ENCODE assay signal across 1 cellular context in the genomic region with DNA sequence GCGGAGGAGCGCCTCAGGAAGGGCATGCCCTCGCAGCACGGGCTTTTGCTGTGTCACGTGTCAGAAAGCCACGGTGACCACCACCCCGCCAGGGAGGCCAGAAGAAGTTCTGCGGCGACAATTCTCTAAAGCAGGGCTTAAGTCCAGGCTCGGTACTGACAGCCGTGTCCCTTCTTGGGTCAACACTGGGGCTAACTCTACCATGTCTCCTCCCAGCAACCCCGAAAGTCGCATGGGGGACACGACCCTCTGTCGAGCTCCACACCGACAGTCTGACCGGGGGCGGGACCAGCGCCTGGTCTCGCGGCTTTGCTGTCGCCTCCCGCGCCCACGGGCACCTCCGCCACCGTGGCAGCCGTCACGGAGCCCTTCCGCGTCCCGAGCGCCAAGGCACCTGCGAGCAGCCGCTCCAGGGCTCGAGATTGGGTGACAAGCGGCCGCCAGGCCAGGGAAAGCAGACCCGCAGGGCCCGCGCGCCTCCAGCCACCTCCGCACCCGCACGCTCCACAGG.
A peak's percentile ranks its signal among the peaks of the same experiment; 100 is the strongest.
TF ChIP-seq lines count a peak whose summit lies in the region.

No MANE protein-coding gene starts in this region.

TF ChIP-seq in HepG2, 621 proteins besides CTCF, POLR2A, EP300 and RAD21 (continued from another document and continues in another):
- TF ChIP-seq, protein P1, sequence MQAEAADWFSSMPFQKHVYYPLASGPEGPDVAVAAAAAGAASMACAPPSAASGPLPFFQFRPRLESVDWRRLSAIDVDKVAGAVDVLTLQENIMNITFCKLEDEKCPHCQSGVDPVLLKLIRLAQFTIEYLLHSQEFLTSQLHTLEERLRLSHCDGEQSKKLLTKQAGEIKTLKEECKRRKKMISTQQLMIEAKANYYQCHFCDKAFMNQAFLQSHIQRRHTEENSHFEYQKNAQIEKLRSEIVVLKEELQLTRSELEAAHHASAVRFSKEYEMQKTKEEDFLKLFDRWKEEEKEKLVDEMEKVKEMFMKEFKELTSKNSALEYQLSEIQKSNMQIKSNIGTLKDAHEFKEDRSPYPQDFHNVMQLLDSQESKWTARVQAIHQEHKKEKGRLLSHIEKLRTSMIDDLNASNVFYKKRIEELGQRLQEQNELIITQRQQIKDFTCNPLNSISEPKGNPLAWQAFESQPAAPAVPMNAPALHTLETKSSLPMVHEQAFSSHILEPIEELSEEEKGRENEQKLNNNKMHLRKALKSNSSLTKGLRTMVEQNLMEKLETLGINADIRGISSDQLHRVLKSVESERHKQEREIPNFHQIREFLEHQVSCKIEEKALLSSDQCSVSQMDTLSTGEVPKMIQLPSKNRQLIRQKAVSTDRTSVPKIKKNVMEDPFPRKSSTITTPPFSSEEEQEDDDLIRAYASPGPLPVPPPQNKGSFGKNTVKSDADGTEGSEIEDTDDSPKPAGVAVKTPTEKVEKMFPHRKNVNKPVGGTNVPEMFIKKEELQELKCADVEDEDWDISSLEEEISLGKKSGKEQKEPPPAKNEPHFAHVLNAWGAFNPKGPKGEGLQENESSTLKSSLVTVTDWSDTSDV (CRISPR knock-in tag; IDR thresholded peaks at IDR 0.05) = peak; percentile 81; the same call in 1 of the 2 replicates
- no peak for TF ChIP-seq PPARG (CRISPR knock-in tag; conservative IDR thresholded peaks at IDR 0.05)
- TF ChIP-seq ZNF546 (CRISPR knock-in tag; conservative IDR thresholded peaks at IDR 0.05) = no peak
- TF ChIP-seq ZNF619 (CRISPR knock-in tag; IDR thresholded peaks at IDR 0.05) = no peak
- TF ChIP-seq POLR2AphosphoS5 (IDR thresholded peaks at IDR 0.05; ENCODE audit: low read depth, low read length) = peak; percentile 11; the same call in 1 of the 2 replicates
- no peak for TF ChIP-seq RFXANK (CRISPR knock-in tag; IDR thresholded peaks at IDR 0.05)
- TF ChIP-seq ZNF589 (CRISPR knock-in tag; conservative IDR thresholded peaks at IDR 0.05) = no peak
- TF ChIP-seq PCBP2 (optimal IDR thresholded peaks at IDR 0.05; ENCODE audit: low read depth, low read length, poor library complexity, severe bottlenecking) = no peak
- TF ChIP-seq MZF1 (CRISPR knock-in tag; IDR thresholded peaks at IDR 0.05; ENCODE audit: borderline replicate concordance) = 0 out of 2 replicates have a peak, but pooled peaks have one; percentile 49
- no peak; the same call in 1 of the 2 replicates for TF ChIP-seq ZNF7 (CRISPR knock-in tag; IDR thresholded peaks at IDR 0.05)
- TF ChIP-seq ZNF761 (CRISPR knock-in tag; conservative IDR thresholded peaks at IDR 0.05) = no peak
- no peak for TF ChIP-seq HMG20B (CRISPR knock-in tag; conservative IDR thresholded peaks at IDR 0.05)
- TF ChIP-seq, protein P2, sequence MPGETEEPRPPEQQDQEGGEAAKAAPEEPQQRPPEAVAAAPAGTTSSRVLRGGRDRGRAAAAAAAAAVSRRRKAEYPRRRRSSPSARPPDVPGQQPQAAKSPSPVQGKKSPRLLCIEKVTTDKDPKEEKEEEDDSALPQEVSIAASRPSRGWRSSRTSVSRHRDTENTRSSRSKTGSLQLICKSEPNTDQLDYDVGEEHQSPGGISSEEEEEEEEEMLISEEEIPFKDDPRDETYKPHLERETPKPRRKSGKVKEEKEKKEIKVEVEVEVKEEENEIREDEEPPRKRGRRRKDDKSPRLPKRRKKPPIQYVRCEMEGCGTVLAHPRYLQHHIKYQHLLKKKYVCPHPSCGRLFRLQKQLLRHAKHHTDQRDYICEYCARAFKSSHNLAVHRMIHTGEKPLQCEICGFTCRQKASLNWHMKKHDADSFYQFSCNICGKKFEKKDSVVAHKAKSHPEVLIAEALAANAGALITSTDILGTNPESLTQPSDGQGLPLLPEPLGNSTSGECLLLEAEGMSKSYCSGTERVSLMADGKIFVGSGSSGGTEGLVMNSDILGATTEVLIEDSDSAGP (CRISPR knock-in tag; IDR thresholded peaks at IDR 0.05; ENCODE audit: borderline replicate concordance) = no peak
- TF ChIP-seq, protein P3, sequence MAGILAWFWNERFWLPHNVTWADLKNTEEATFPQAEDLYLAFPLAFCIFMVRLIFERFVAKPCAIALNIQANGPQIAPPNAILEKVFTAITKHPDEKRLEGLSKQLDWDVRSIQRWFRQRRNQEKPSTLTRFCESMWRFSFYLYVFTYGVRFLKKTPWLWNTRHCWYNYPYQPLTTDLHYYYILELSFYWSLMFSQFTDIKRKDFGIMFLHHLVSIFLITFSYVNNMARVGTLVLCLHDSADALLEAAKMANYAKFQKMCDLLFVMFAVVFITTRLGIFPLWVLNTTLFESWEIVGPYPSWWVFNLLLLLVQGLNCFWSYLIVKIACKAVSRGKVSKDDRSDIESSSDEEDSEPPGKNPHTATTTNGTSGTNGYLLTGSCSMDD (CRISPR knock-in tag; IDR thresholded peaks at IDR 0.05) = no peak; the same call in 1 of the 2 replicates
- TF ChIP-seq EED (CRISPR knock-in tag; IDR thresholded peaks at IDR 0.05) = peak; percentile 84
- peak; percentile 98 for TF ChIP-seq SAFB2 (CRISPR knock-in tag; IDR thresholded peaks at IDR 0.05; ENCODE audit: borderline replicate concordance, low read depth)
- TF ChIP-seq, protein P4, sequence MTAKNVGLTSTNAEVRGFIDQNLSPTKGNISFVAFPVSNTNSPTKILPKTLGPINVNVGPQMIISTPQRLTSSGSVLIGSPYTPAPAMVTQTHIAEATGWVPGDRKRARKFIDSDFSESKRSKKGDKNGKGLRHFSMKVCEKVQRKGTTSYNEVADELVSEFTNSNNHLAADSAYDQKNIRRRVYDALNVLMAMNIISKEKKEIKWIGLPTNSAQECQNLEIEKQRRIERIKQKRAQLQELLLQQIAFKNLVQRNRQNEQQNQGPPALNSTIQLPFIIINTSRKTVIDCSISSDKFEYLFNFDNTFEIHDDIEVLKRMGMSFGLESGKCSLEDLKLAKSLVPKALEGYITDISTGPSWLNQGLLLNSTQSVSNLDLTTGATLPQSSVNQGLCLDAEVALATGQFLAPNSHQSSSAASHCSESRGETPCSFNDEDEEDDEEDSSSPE (CRISPR knock-in tag; IDR thresholded peaks at IDR 0.05) = no peak
- TF ChIP-seq NFIC (IDR thresholded peaks at IDR 0.05; ENCODE audit: low read length) = no peak
- no peak for TF ChIP-seq ZSCAN25 (CRISPR knock-in tag; IDR thresholded peaks at IDR 0.05)
- TF ChIP-seq ZIK1 (CRISPR knock-in tag; IDR thresholded peaks at IDR 0.05; ENCODE audit: borderline replicate concordance, low read depth) = no peak; the same call in 1 of the 2 replicates
- 0 out of 2 replicates have a peak, but pooled peaks have one; percentile 70 for TF ChIP-seq DNMT1 (CRISPR knock-in tag; IDR thresholded peaks at IDR 0.05)
- 0 out of 2 replicates have a peak, but pooled peaks have one; percentile 46 for TF ChIP-seq ZZZ3 (CRISPR knock-in tag; IDR thresholded peaks at IDR 0.05; ENCODE audit: borderline replicate concordance)
- TF ChIP-seq, protein P5, sequence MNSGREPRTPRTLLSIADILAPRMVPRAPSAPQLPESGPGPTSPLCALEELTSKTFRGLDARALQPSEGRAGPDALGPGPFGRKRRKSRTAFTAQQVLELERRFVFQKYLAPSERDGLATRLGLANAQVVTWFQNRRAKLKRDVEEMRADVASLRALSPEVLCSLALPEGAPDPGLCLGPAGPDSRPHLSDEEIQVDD (CRISPR knock-in tag; IDR thresholded peaks at IDR 0.05; ENCODE audit: borderline replicate concordance) = no peak; the same call in 1 of the 2 replicates
- TF ChIP-seq ZNF629 (CRISPR knock-in tag; conservative IDR thresholded peaks at IDR 0.05) = no peak
- TF ChIP-seq, protein P6, sequence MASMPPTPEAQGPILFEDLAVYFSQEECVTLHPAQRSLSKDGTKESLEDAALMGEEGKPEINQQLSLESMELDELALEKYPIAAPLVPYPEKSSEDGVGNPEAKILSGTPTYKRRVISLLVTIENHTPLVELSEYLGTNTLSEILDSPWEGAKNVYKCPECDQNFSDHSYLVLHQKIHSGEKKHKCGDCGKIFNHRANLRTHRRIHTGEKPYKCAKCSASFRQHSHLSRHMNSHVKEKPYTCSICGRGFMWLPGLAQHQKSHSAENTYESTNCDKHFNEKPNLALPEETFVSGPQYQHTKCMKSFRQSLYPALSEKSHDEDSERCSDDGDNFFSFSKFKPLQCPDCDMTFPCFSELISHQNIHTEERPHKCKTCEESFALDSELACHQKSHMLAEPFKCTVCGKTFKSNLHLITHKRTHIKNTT (CRISPR knock-in tag; IDR thresholded peaks at IDR 0.05) = no peak
- TF ChIP-seq IRF2 (CRISPR knock-in tag; IDR thresholded peaks at IDR 0.05) = peak; percentile 42; the same call in 1 of the 2 replicates
- no peak; the same call in 1 of the 2 replicates for TF ChIP-seq ZNF766 (CRISPR knock-in tag; IDR thresholded peaks at IDR 0.05; ENCODE audit: borderline replicate concordance)
- TF ChIP-seq, protein P7, sequence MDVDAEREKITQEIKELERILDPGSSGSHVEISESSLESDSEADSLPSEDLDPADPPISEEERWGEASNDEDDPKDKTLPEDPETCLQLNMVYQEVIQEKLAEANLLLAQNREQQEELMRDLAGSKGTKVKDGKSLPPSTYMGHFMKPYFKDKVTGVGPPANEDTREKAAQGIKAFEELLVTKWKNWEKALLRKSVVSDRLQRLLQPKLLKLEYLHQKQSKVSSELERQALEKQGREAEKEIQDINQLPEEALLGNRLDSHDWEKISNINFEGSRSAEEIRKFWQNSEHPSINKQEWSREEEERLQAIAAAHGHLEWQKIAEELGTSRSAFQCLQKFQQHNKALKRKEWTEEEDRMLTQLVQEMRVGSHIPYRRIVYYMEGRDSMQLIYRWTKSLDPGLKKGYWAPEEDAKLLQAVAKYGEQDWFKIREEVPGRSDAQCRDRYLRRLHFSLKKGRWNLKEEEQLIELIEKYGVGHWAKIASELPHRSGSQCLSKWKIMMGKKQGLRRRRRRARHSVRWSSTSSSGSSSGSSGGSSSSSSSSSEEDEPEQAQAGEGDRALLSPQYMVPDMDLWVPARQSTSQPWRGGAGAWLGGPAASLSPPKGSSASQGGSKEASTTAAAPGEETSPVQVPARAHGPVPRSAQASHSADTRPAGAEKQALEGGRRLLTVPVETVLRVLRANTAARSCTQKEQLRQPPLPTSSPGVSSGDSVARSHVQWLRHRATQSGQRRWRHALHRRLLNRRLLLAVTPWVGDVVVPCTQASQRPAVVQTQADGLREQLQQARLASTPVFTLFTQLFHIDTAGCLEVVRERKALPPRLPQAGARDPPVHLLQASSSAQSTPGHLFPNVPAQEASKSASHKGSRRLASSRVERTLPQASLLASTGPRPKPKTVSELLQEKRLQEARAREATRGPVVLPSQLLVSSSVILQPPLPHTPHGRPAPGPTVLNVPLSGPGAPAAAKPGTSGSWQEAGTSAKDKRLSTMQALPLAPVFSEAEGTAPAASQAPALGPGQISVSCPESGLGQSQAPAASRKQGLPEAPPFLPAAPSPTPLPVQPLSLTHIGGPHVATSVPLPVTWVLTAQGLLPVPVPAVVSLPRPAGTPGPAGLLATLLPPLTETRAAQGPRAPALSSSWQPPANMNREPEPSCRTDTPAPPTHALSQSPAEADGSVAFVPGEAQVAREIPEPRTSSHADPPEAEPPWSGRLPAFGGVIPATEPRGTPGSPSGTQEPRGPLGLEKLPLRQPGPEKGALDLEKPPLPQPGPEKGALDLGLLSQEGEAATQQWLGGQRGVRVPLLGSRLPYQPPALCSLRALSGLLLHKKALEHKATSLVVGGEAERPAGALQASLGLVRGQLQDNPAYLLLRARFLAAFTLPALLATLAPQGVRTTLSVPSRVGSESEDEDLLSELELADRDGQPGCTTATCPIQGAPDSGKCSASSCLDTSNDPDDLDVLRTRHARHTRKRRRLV (CRISPR knock-in tag; IDR thresholded peaks at IDR 0.05) = no peak
- TF ChIP-seq ZNF160 (CRISPR knock-in tag; IDR thresholded peaks at IDR 0.05) = peak; percentile 53
- peak; percentile 87; the same call in 1 of the 2 replicates for TF ChIP-seq ZNF10 (CRISPR knock-in tag; IDR thresholded peaks at IDR 0.05; ENCODE audit: borderline replicate concordance, low read depth)
- TF ChIP-seq, protein P8, sequence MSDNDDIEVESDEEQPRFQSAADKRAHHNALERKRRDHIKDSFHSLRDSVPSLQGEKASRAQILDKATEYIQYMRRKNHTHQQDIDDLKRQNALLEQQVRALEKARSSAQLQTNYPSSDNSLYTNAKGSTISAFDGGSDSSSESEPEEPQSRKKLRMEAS (IDR thresholded peaks at IDR 0.05) = peak; percentile 88
- no peak; the same call in 1 of the 2 replicates for TF ChIP-seq POLR2AphosphoS2 (IDR thresholded peaks at IDR 0.05; ENCODE audit: low read depth, low read length)
- no peak for TF ChIP-seq SMARCE1 (IDR thresholded peaks at IDR 0.05; ENCODE audit: borderline replicate concordance)
- TF ChIP-seq KDM4B (CRISPR knock-in tag; IDR thresholded peaks at IDR 0.05) = peak; percentile 50; the same call in 1 of the 2 replicates
- peak; percentile 100 for TF ChIP-seq ZNF354B (CRISPR knock-in tag; IDR thresholded peaks at IDR 0.05)
- peak; percentile 66; the same call in 1 of the 2 replicates for TF ChIP-seq ZNF225 (CRISPR knock-in tag; IDR thresholded peaks at IDR 0.05)
- peak; percentile 80 for TF ChIP-seq ZNF329 (CRISPR knock-in tag; IDR thresholded peaks at IDR 0.05; ENCODE audit: low read depth)
- peak; percentile 66; the same call in 1 of the 2 replicates for TF ChIP-seq AHR (CRISPR knock-in tag; IDR thresholded peaks at IDR 0.05)
- TF ChIP-seq ZNF792 (CRISPR knock-in tag; IDR thresholded peaks at IDR 0.05) = no peak
- TF ChIP-seq PRMT3 (CRISPR knock-in tag; IDR thresholded peaks at IDR 0.05; ENCODE audit: borderline replicate concordance, low read depth) = no peak
- no peak for TF ChIP-seq BRCA1 (CRISPR knock-in tag; IDR thresholded peaks at IDR 0.05)
- TF ChIP-seq TSC22D2 (CRISPR knock-in tag; IDR thresholded peaks at IDR 0.05; ENCODE audit: borderline replicate concordance) = no peak; the same call in 1 of the 2 replicates
- TF ChIP-seq, protein P9, sequence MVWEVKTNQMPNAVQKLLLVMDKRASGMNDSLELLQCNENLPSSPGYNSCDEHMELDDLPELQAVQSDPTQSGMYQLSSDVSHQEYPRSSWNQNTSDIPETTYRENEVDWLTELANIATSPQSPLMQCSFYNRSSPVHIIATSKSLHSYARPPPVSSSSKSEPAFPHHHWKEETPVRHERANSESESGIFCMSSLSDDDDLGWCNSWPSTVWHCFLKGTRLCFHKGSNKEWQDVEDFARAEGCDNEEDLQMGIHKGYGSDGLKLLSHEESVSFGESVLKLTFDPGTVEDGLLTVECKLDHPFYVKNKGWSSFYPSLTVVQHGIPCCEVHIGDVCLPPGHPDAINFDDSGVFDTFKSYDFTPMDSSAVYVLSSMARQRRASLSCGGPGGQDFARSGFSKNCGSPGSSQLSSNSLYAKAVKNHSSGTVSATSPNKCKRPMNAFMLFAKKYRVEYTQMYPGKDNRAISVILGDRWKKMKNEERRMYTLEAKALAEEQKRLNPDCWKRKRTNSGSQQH (CRISPR knock-in tag; IDR thresholded peaks at IDR 0.05; ENCODE audit: low read depth) = no peak
- TF ChIP-seq, protein P10, sequence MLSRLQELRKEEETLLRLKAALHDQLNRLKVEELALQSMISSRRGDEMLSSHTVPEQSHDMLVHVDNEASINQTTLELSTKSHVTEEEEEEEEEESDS (CRISPR knock-in tag; IDR thresholded peaks at IDR 0.05; ENCODE audit: borderline replicate concordance) = peak; percentile 90
- TF ChIP-seq, protein P11, sequence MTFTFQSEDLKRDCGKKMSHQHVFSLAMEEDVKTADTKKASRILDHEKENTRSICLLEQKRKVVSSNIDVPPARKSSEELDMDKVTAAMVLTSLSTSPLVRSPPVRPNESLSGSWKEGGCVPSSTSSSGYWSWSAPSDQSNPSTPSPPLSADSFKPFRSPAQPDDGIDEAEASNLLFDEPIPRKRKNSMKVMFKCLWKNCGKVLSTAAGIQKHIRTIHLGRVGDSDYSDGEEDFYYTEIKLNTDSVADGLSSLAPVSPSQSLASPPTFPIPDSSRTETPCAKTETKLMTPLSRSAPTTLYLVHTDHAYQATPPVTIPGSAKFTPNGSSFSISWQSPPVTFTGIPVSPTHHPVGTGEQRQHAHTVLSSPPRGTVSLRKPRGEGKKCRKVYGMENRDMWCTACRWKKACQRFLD (CRISPR knock-in tag; IDR thresholded peaks at IDR 0.05; ENCODE audit: borderline replicate concordance) = no peak
- no peak for TF ChIP-seq NFYC (CRISPR knock-in tag; IDR thresholded peaks at IDR 0.05)
- no peak for TF ChIP-seq TAF1 (CRISPR knock-in tag; IDR thresholded peaks at IDR 0.05)
- TF ChIP-seq ZFY (CRISPR knock-in tag; IDR thresholded peaks at IDR 0.05) = no peak; the same call in 1 of the 2 replicates
